25 cellular contexts compared by ENCODE assay signal in the genomic region with DNA sequence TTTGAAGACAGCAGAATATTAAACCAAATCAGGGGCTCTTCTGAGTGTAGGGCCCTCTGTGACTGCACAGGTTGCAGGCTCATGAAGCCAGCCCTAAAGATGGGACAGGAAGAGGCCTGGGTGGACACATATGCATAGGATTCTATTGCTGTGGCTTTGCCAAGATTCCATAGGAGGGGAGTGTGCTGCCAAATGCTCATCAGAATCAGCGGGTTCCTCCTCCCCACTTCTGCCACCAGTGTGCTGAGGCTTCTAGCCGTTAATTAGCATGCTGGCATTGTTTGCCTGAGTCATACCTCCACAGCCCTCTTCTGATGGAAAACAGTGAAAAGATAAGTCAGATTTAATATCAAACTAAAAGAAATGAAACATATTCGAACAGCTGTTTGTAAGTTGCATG.
DNase-seq lines count a peak whose midpoint lies in the region; ATAC-seq and TF ChIP-seq lines count a peak whose summit lies in the region.
"Had no signal": no experiment of that assay in that cellular context is flagged by ENCODE, and none has a peak within 500 bp of the region (broad histone marks: within the 10 kb centered on the region; RNA-seq: fewer than 3 reads in every experiment).

No MANE protein-coding gene starts in this region.

- peaks cover 0 to 6% of the 10 kb centered on the region in 2 experiments; a peak in 1 of 4 replicates for H3K4me1 Mint-ChIP-seq in H9
- peaks cover 5% of the 10 kb centered on the region; the same call in 1 of the 2 replicates for H3K4me1 Mint-ChIP-seq in WTC11
- H3K4me1 Mint-ChIP-seq: activated naive CD8-positive, alpha-beta T cell treated with anti-CD3 and anti-CD28 coated beads for 36 hours; B cell; immature natural killer cell; naive B cell had no signal

- ATAC-seq in WTC11 (peak; percentile 96), GM19452 (IDR thresholded peaks at IDR 0.05; ENCODE audit: unreplicated experiment) (no peak)
- ATAC-seq: heart left ventricle, left lung had no signal

- H2BK5ac ChIP-seq in H9 (ENCODE audit: insufficient read length, low read length): no peak overlapping the region

- H4K8ac ChIP-seq in H9 (replicated peaks; ENCODE audit: insufficient read length, low read depth, low read length): no peak overlapping the region

- no peak for TF ChIP-seq CTCF in H9 (conservative IDR thresholded peaks at IDR 0.05)
- no peak for TF ChIP-seq CTCF in WTC11 (IDR thresholded peaks at IDR 0.05)

- POLR2A ChIA-PET in WTC11 (lab: Charles Lee): interaction anchor here (0.8 kb wide), 1 partner anchor 621 kb away, joined by 3 read pairs; a partner anchor contains a TSS

- H3K9me3 ChIP-seq in H9 (ENCODE audit: control insufficient read depth, low read depth, low read length): no peaks in the 10 kb centered on the region
- H3K9me3 ChIP-seq: ascending aorta, left lung, transverse colon had no signal

- no peak overlapping the region for H3K27ac ChIP-seq in H9 (ENCODE audit: insufficient read length, low read depth, low read length)
- H3K27ac ChIP-seq: ascending aorta, epithelial cell of prostate, heart left ventricle, left lung, transverse colon had no signal

- no peaks in the 10 kb centered on the region for H3K27me3 Mint-ChIP-seq in H9 (ENCODE audit: low read depth)
- H3K27me3 Mint-ChIP-seq in WTC11 (ENCODE audit: low read depth): no peaks in the 10 kb centered on the region
- H3K27me3 Mint-ChIP-seq: activated CD4-positive, alpha-beta memory T cell treated with anti-CD3 and anti-CD28 coated beads for 36 hours; B cell; naive B cell had no signal

- no peak overlapping the region for H2BK15ac ChIP-seq in H9 (ENCODE audit: low read depth, low read length)

- H3K9ac ChIP-seq in H9 (ENCODE audit: extremely low read depth, insufficient read length, low read length): no peak overlapping the region

- H3K36me3 Mint-ChIP-seq in H9 (ENCODE audit: insufficient read depth in 1 of 3, low read depth in 3 of 3) (no peaks in the 10 kb centered on the region), WTC11 (no peaks in the 10 kb centered on the region)
- H3K36me3 Mint-ChIP-seq: activated CD4-positive, alpha-beta memory T cell treated with anti-CD3 and anti-CD28 coated beads for 36 hours; activated naive CD8-positive, alpha-beta T cell treated with anti-CD3 and anti-CD28 coated beads for 36 hours; immature natural killer cell; naive B cell had no signal

- no peak overlapping the region for H2BK12ac ChIP-seq in H9 (ENCODE audit: insufficient read length, low read depth, low read length)

- no peak overlapping the region for H3K56ac ChIP-seq in H9 (ENCODE audit: insufficient read length, low read depth, low read length)

- H3K4me2 ChIP-seq in H9 (ENCODE audit: insufficient read depth, insufficient read length, low read length): no peak overlapping the region

- no peaks in the 10 kb centered on the region for H3K79me2 ChIP-seq in H9 (ENCODE audit: insufficient read depth, low read length)

- no peak overlapping the region for H3K23ac ChIP-seq in H9 (ENCODE audit: insufficient read length, low read depth, low read length)

- no CpG with 5 or more reads among the region's 3 CpGs for WGBS in H9 (ENCODE audit: extremely low coverage, insufficient read length, low lambda C conversion rate)

- H2AFZ ChIP-seq in H9 (ENCODE audit: low read length): no peak overlapping the region

- H4K91ac ChIP-seq in H9 (ENCODE audit: insufficient read length, low read depth, low read length): no peak overlapping the region

- H3T11ph ChIP-seq in H9 (ENCODE audit: low read length): no peak overlapping the region

- no peak overlapping the region for H2AK5ac ChIP-seq in H9 (ENCODE audit: insufficient read length, low read length)

- no peak overlapping the region for H2BK20ac ChIP-seq in H9 (ENCODE audit: low read depth, low read length, poor library complexity, severe bottlenecking)

- no peak overlapping the region for H3K4ac ChIP-seq in H9 (ENCODE audit: low read depth, low read length)

- no peak overlapping the region for H3K27ac Mint-ChIP-seq in H9
- H3K27ac Mint-ChIP-seq in WTC11: no peak overlapping the region
- H3K27ac Mint-ChIP-seq: activated CD4-positive, alpha-beta memory T cell treated with anti-CD3 and anti-CD28 coated beads for 36 hours; activated naive CD8-positive, alpha-beta T cell treated with anti-CD3 and anti-CD28 coated beads for 36 hours; B cell; immature natural killer cell; naive B cell had no signal

- no peak overlapping the region for H2BK120ac ChIP-seq in H9 (ENCODE audit: low read depth, low read length, poor library complexity, severe bottlenecking)

- H3K4me1 ChIP-seq in H9 (ENCODE audit: insufficient read depth, low read length): no peaks in the 10 kb centered on the region
- H3K4me1 ChIP-seq: ascending aorta, heart left ventricle, left lung, transverse colon had no signal

- no peaks in the 10 kb centered on the region for H3K27me3 ChIP-seq in H9 (ENCODE audit: insufficient read depth, low read length)
- H3K27me3 ChIP-seq: ascending aorta, heart left ventricle, left lung, transverse colon had no signal

- H3K79me1 ChIP-seq in H9 (ENCODE audit: insufficient read depth, low read depth, low read length, poor library complexity, severe bottlenecking): no peaks in the 10 kb centered on the region

- peak; percentile 29 for DNase-seq in NCI-H1694 (lab: John Stamatoyannopoulos, UW)
- no peak for DNase-seq in NCI-H1694 treated with DMSO at 0.1 percent for 48 hours (lab: John Stamatoyannopoulos, UW)
- DNase-seq in H9: peak; percentile 37
- no peak for DNase-seq in WTC11 (ENCODE audit: low spot score)
- peak; percentile 29 for DNase-seq in iPS-NIHi7 (ENCODE audit: extremely low spot score)
- no peak for DNase-seq in SHP77 treated with DMSO at 0.1 percent for 48 hours (lab: John Stamatoyannopoulos, UW)
- DNase-seq in NK-92 (lab: John Stamatoyannopoulos, UW; ENCODE audit: unreplicated experiment): no peak
- DNase-seq: 8988T; activated CD4-positive, alpha-beta memory T cell treated with anti-CD3 and anti-CD28 coated beads for 36 hours; activated naive CD8-positive, alpha-beta T cell treated with anti-CD3 and anti-CD28 coated beads for 36 hours; central memory CD4-positive, alpha-beta T cell; DMS79 treated with DMSO at 0.1 percent for 48 hours; heart left ventricle; immature natural killer cell; left lung; naive B cell; NCI-H1436; nucleus accumbens; Right ventricle myocardium superior; T1000; transverse colon had no signal

- CTCF ChIA-PET in WTC11 (lab: Charles Lee): no interaction called here

- no peaks in the 10 kb centered on the region for H3K23me2 ChIP-seq in H9 (ENCODE audit: insufficient read length, low read depth, low read length, poor library complexity, severe bottlenecking)

- H3K9me3 Mint-ChIP-seq in H9 (no peaks in the 10 kb centered on the region), WTC11 (no peaks in the 10 kb centered on the region)
- H3K9me3 Mint-ChIP-seq: activated CD4-positive, alpha-beta memory T cell treated with anti-CD3 and anti-CD28 coated beads for 36 hours; activated naive CD8-positive, alpha-beta T cell treated with anti-CD3 and anti-CD28 coated beads for 36 hours; immature natural killer cell; naive B cell had no signal

- H3K14ac ChIP-seq in H9 (ENCODE audit: insufficient read depth, low read length): no peak overlapping the region

- no peak overlapping the region for H4K5ac ChIP-seq in H9 (ENCODE audit: insufficient read length, low read depth, low read length)

- H3K4me3 Mint-ChIP-seq in H9 (no peak overlapping the region), WTC11 (no peak overlapping the region)
- H3K4me3 Mint-ChIP-seq: activated CD4-positive, alpha-beta memory T cell treated with anti-CD3 and anti-CD28 coated beads for 36 hours; activated naive CD8-positive, alpha-beta T cell treated with anti-CD3 and anti-CD28 coated beads for 36 hours; B cell; immature natural killer cell; naive B cell had no signal

- no peaks in the 10 kb centered on the region for H4K20me1 ChIP-seq in H9 (ENCODE audit: control insufficient read depth, insufficient read depth, insufficient read length)

- H3K18ac ChIP-seq in H9 (ENCODE audit: insufficient read length, low read depth, low read length): no peak overlapping the region

TF ChIP-seq in WTC11, 78 proteins besides CTCF, POLR2A, EP300 and RAD21 (continues in another document):
- TF ChIP-seq, protein P1, sequence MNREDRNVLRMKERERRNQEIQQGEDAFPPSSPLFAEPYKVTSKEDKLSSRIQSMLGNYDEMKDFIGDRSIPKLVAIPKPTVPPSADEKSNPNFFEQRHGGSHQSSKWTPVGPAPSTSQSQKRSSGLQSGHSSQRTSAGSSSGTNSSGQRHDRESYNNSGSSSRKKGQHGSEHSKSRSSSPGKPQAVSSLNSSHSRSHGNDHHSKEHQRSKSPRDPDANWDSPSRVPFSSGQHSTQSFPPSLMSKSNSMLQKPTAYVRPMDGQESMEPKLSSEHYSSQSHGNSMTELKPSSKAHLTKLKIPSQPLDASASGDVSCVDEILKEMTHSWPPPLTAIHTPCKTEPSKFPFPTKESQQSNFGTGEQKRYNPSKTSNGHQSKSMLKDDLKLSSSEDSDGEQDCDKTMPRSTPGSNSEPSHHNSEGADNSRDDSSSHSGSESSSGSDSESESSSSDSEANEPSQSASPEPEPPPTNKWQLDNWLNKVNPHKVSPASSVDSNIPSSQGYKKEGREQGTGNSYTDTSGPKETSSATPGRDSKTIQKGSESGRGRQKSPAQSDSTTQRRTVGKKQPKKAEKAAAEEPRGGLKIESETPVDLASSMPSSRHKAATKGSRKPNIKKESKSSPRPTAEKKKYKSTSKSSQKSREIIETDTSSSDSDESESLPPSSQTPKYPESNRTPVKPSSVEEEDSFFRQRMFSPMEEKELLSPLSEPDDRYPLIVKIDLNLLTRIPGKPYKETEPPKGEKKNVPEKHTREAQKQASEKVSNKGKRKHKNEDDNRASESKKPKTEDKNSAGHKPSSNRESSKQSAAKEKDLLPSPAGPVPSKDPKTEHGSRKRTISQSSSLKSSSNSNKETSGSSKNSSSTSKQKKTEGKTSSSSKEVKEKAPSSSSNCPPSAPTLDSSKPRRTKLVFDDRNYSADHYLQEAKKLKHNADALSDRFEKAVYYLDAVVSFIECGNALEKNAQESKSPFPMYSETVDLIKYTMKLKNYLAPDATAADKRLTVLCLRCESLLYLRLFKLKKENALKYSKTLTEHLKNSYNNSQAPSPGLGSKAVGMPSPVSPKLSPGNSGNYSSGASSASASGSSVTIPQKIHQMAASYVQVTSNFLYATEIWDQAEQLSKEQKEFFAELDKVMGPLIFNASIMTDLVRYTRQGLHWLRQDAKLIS (CRISPR knock-in tag; IDR thresholded peaks at IDR 0.05; ENCODE audit: borderline replicate concordance): no peak

Comparison
In these comparisons a context has a peak if more than half of its experiments do, and no peak if none do; other contexts are left out.
1. DNase-seq: peak in NCI-H1694 (single experiment), H9 (single experiment) and iPS-NIHi7 (single experiment); none in NCI-H1694 treated with DMSO at 0.1 percent for 48 hours (single experiment), WTC11 (single experiment), SHP77 treated with DMSO at 0.1 percent for 48 hours (single experiment) and NK-92 (single experiment).